Comparison of ENCODE assay signal across 8 cellular contexts in the genomic region with DNA sequence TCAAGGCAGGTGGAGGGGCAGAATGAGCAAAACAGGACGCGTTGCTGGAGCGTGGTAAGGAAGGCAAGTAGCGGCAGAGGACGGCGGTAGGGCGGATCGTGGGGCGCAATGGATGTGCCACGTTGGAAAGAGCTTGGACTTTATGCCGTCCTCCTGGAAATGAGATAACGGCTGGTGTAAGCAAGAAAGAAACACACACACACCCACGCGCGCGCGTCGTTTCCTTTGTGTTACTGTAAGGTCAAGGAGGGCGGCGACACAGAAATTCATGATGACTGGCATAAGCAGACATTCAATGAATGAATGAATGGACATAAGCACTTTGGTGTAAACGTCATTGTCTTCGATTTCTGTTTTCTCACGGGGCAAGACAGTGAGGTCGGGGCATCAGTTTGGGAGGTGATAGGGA. TPM values are rescaled to one million over a fixed set of nuclear protein-coding genes. Genes with fewer than 3 reads are reported as not detected.
DNase-seq lines count a peak whose midpoint lies in the region; ATAC-seq and TF ChIP-seq lines count a peak whose summit lies in the region.

No MANE protein-coding gene starts in this region.

- H3K27ac Mint-ChIP-seq in activated CD4-positive, alpha-beta T cell treated with anti-CD3 and anti-CD28 coated beads for 36 hours: peak overlapping the region; percentile 85

- H3K36me3 ChIP-seq in mesodermal cell (ENCODE audit: control insufficient read depth, insufficient read depth, low read length): peaks cover 14% of the 10 kb centered on the region

- peak overlapping the region; percentile 84 for H3K4me3 Mint-ChIP-seq in activated CD4-positive, alpha-beta T cell treated with anti-CD3 and anti-CD28 coated beads for 36 hours

- CTCF ChIA-PET in activated CD4-positive, alpha-beta T cell treated with anti-CD3 and anti-CD28 coated beads for 36 hours (lab: Charles Lee): interaction anchor here (0.6 to 2.6 kb wide), 7 partner anchors 16 to 228 kb away, joined by 3 to 11 read pairs (median 4); a partner anchor contains a TSS

- peak overlapping the region; percentile 86 for H3K4me3 ChIP-seq in AG09309 (ENCODE audit: control insufficient read depth, low read depth, low read length)
- peak overlapping the region; percentile 82 for H3K4me3 ChIP-seq in mesodermal cell (ENCODE audit: extremely low read depth, insufficient read depth, low read length, poor library complexity, severe bottlenecking)

- H3K36me3 Mint-ChIP-seq in activated CD4-positive, alpha-beta T cell treated with anti-CD3 and anti-CD28 coated beads for 36 hours (ENCODE audit: low read depth): no peaks in the 10 kb centered on the region

- ATAC-seq in HG02973 (IDR thresholded peaks at IDR 0.05; ENCODE audit: unreplicated experiment) (peak; percentile 14), HG03378 (IDR thresholded peaks at IDR 0.05; ENCODE audit: unreplicated experiment) (no peak)
- peak; percentile 25 for ATAC-seq in activated CD4-positive, alpha-beta T cell treated with anti-CD3 and anti-CD28 coated beads for 36 hours

- 12 to 14% methylated on average over 12 to 15 of the region's 24 CpGs for WGBS in mesodermal cell (ENCODE audit: insufficient coverage in 2 of 2), 2 experiments

- no peaks in the 10 kb centered on the region for H3K9me3 Mint-ChIP-seq in activated CD4-positive, alpha-beta T cell treated with anti-CD3 and anti-CD28 coated beads for 36 hours (ENCODE audit: low read depth)

- no peak overlapping the region for H3K27ac ChIP-seq in mesodermal cell (ENCODE audit: low read depth, low read length, severe bottlenecking)

- TF ChIP-seq CTCF in AG09309 (IDR thresholded peaks at IDR 0.05; ENCODE audit: control insufficient read depth, insufficient read depth, low read depth, low read length, missing control alignments): no peak

- POLR2A ChIA-PET in activated CD4-positive, alpha-beta T cell treated with anti-CD3 and anti-CD28 coated beads for 36 hours (lab: Charles Lee): interaction anchor here (1.5 to 2.3 kb wide), 4 partner anchors 38 to 228 kb away, joined by 5 to 30 read pairs (median 11); a partner anchor contains a TSS

- DNase-seq in AG09309 (ENCODE audit: low read depth) (no peak), ecto neural progenitor cell (ENCODE audit: low spot score) (peak; percentile 49), UCSD-AML1 (lab: John Stamatoyannopoulos, UW; ENCODE audit: unreplicated experiment) (no peak)
- peak; percentile 87 for DNase-seq in activated CD4-positive, alpha-beta T cell treated with anti-CD3 and anti-CD28 coated beads for 36 hours
- peak; percentile 28 to 31 for DNase-seq in stimulated activated CD8-positive, alpha-beta memory T cell treated with anti-CD3 and anti-CD28 coated beads, Interleukin-4, amount 100 ng/mL, for 4 hours (ENCODE audit: low read depth in 2 of 2, low spot score in 1 of 2)

- H3K27me3 Mint-ChIP-seq in activated CD4-positive, alpha-beta T cell treated with anti-CD3 and anti-CD28 coated beads for 36 hours: peaks cover 14% of the 10 kb centered on the region

- H3K4me1 ChIP-seq in mesodermal cell (ENCODE audit: control insufficient read depth, insufficient read depth, low read length, poor library complexity, severe bottlenecking): peaks cover 7% of the 10 kb centered on the region

- H3K4me1 Mint-ChIP-seq in activated CD4-positive, alpha-beta T cell treated with anti-CD3 and anti-CD28 coated beads for 36 hours: peaks cover 20% of the 10 kb centered on the region

- intact Hi-C loops in activated CD4-positive, alpha-beta T cell treated with anti-CD3 and anti-CD28 coated beads for 36 hours (cut with DNase I, micrococcal nuclease): loop anchor here (1.0 to 5.0 kb wide), 5 partner anchors 38 to 228 kb away; a partner anchor contains a TSS

- H3K9me3 ChIP-seq in mesodermal cell (ENCODE audit: control insufficient read depth, low read length): no peaks in the 10 kb centered on the region

RNA-seq across cellular contexts. Expression of a gene that starts 0.7 kb away (rescaled TPM):
- 1 to 10 TPM; 2.5 to 2.7 TPM for total RNA-seq in activated CD4-positive, alpha-beta T cell treated with anti-CD3 and anti-CD28 coated beads for 36 hours
- 10.4 TPM for polyA plus RNA-seq in mesodermal cell (2013, experiment 1 of 2)
- 8.5 TPM for polyA plus RNA-seq in mesodermal cell (2013, experiment 2 of 2)

RNA-seq across cellular contexts. Expression of a gene that starts 38.4 kb away (rescaled TPM):
- total RNA-seq in activated CD4-positive, alpha-beta T cell treated with anti-CD3 and anti-CD28 coated beads for 36 hours: 10 to 100 TPM; 55.0 to 65.9 TPM
- 30.7 TPM for polyA plus RNA-seq in mesodermal cell (2013, experiment 1 of 2)
- 24.2 TPM for polyA plus RNA-seq in mesodermal cell (2013, experiment 2 of 2)

Comparison
In these comparisons a context has a peak if more than half of its experiments do, and no peak if none do; other contexts are left out.
1. DNase-seq: peak in activated CD4-positive, alpha-beta T cell treated with anti-CD3 and anti-CD28 coated beads for 36 hours (single experiment), ecto neural progenitor cell (single experiment) and stimulated activated CD8-positive, alpha-beta memory T cell treated with anti-CD3 and anti-CD28 coated beads, Interleukin-4, amount 100 ng/mL, for 4 hours (2 of 2); none in AG09309 (single experiment) and UCSD-AML1 (single experiment).